In the genomic region with DNA sequence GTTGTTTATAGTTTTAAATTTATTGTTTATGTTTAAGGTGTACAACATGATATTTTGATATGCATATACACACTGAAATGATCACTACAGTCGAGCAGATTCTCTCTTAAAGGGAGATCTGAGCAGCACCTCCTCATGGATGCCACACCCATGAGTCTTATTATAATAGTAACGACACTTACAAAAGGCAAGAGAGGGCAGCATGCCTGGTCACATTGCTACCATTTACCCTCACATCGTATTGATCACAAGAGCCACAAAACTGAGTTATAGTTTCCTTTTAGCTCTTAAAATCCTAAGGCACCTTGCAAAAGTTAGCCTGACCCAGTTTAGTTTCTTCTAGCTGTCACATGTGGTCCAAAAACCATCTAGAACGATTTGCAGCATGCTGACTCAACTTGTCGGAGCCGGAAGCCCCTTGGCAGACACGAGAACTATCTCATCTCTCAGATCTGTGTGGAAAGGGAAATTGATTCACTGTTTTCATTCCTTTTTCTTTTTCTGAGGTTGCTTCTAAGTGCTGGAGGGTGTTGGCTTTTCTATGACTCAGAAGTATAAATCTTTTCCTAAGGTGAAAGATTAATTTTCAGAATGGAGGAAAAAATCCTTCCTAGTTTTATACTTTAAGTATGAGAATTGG, we compare ENCODE assay signal across 7 cellular contexts.
DNase-seq lines count a peak whose midpoint lies in the region; ATAC-seq lines count a peak whose summit lies in the region.

No MANE protein-coding gene starts in this region.

- no peaks in the 10 kb centered on the region for H3K36me3 Mint-ChIP-seq in activated naive CD4-positive, alpha-beta T cell treated with anti-CD3 and anti-CD28 coated beads, Interleukin-2, amount 10 ng/mL, durations not matched to agents 7 days and 5 days

- no peaks in the 10 kb centered on the region for H3K27me3 Mint-ChIP-seq in activated naive CD4-positive, alpha-beta T cell treated with anti-CD3 and anti-CD28 coated beads, Interleukin-2, amount 10 ng/mL, durations not matched to agents 7 days and 5 days

- H3K4me1 Mint-ChIP-seq in activated naive CD4-positive, alpha-beta T cell treated with anti-CD3 and anti-CD28 coated beads, Interleukin-2, amount 10 ng/mL, durations not matched to agents 7 days and 5 days: peaks cover 72% of the 10 kb centered on the region

- peak; percentile 46 for DNase-seq in RPMI8226
- peak; percentile 75 for DNase-seq in activated naive CD4-positive, alpha-beta T cell treated with anti-CD3 and anti-CD28 coated beads, Interleukin-2, amount 10 ng/mL, durations not matched to agents 7 days and 5 days
- peak; percentile 34 for DNase-seq in left ventricle myocardium superior
- DNase-seq in stimulated activated CD4-positive, alpha-beta T cell treated with anti-CD3 and anti-CD28 coated beads, Interleukin-2, amount 100 ng/mL, for 48 hours: peak; percentile 42 to 50
- no peak for DNase-seq in NCI-H1092 treated with DMSO at 0.1 percent for 48 hours (lab: John Stamatoyannopoulos, UW)
- DNase-seq in DMS153 treated with DMSO at 0.1 percent for 48 hours (lab: John Stamatoyannopoulos, UW; ENCODE audit: unreplicated experiment): no peak

- ATAC-seq in GM21737 (IDR thresholded peaks at IDR 0.05; ENCODE audit: unreplicated experiment) (peak; percentile 52), left ventricle myocardium superior (peak; percentile 44)

- H3K4me3 Mint-ChIP-seq in activated naive CD4-positive, alpha-beta T cell treated with anti-CD3 and anti-CD28 coated beads, Interleukin-2, amount 10 ng/mL, durations not matched to agents 7 days and 5 days: peak overlapping the region; percentile 21

- peak overlapping the region; percentile 87 for H3K27ac Mint-ChIP-seq in activated naive CD4-positive, alpha-beta T cell treated with anti-CD3 and anti-CD28 coated beads, Interleukin-2, amount 10 ng/mL, durations not matched to agents 7 days and 5 days

- H3K9me3 Mint-ChIP-seq in activated naive CD4-positive, alpha-beta T cell treated with anti-CD3 and anti-CD28 coated beads, Interleukin-2, amount 10 ng/mL, durations not matched to agents 7 days and 5 days: no peaks in the 10 kb centered on the region

- intact Hi-C loops in left ventricle myocardium superior (cut with micrococcal nuclease): no loop called here

- CTCF ChIA-PET in activated naive CD4-positive, alpha-beta T cell treated with anti-CD3 and anti-CD28 coated beads, Interleukin-2, amount 10 ng/mL, durations not matched to agents 7 days and 5 days (lab: Charles Lee): interaction anchor here (0.9 to 1.1 kb wide), 2 partner anchors 18 to 29 kb away, joined by 3 read pairs; no protein-coding TSS in a partner anchor

Comparison
In these comparisons a context has a peak if more than half of its experiments do, and no peak if none do; other contexts are left out.
1. DNase-seq: peak in RPMI8226 (single experiment), activated naive CD4-positive, alpha-beta T cell treated with anti-CD3 and anti-CD28 coated beads, Interleukin-2, amount 10 ng/mL, durations not matched to agents 7 days and 5 days (single experiment), left ventricle myocardium superior (single experiment) and stimulated activated CD4-positive, alpha-beta T cell treated with anti-CD3 and anti-CD28 coated beads, Interleukin-2, amount 100 ng/mL, for 48 hours (2 of 2); none in NCI-H1092 treated with DMSO at 0.1 percent for 48 hours (single experiment) and DMS153 treated with DMSO at 0.1 percent for 48 hours (single experiment).